ENCODE assay signal across 8 cellular contexts in the genomic region with DNA sequence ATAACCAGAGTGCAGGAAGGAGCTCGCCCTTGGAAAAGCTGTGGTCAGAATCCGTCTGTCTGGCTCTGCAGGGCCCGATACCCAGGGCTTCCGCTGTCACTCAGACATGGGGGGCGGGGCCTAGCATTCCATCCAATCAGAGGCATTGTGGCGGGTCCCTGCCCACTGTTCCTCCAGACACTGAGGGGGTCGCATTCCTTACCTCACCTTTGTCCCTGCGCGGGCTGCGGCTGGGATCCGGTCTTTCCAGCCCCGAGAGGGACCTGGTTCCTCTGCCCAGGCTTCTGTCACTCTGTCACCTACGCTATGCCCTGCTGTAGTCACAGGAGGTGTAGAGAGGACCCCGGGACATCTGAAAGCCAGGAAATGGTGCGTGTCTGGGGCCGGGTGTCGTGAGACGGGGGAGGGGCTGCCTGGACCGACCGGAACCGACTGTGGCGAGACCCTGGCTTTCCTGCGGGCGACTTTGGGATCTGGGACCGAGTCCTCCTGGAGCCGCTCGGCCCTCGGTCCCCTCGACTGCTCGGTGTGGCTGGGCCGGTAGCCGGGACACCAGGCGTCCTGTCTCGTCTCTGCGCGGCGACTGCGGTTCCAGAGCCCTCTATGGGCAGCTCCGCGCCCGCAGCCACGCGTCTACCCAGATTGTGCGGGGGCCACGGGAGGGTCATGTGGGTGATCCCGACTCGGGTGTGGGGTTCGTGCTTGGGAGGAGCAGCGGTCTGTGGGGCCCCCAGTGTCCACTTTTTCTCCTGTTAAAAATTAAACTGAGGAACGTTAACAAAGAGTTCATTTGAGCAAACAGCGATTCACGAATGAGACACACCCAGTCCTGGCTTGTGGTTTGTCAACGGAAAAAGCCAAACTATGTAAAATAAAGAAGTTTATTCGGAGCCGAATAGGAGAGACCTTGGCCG. TPM values are rescaled to one million over a fixed set of nuclear protein-coding genes. Genes with fewer than 3 reads are reported as not detected.
DNase-seq lines count a peak whose midpoint lies in the region; ATAC-seq and TF ChIP-seq lines count a peak whose summit lies in the region.

A gene (plus strand): TSS at position 165 of the 914 bp plus-strand sequence. CDS start 142 bp downstream, at position 307.

- peaks cover 24% of the 10 kb centered on the region for H3K4me1 ChIP-seq in DND-41 (ENCODE audit: insufficient read depth, low read length)
- H3K4me1 ChIP-seq in SJSA1 (replicated peaks) = no peaks in the 10 kb centered on the region
- H3K4me1 ChIP-seq in neutrophil (ENCODE audit: control insufficient read depth in 1 of 2, insufficient read depth in 1 of 2, low read depth in 1 of 2, low read length in 1 of 2) = peaks cover 16% of the 10 kb centered on the region in 2 experiments
- H3K4me1 ChIP-seq in stomach smooth muscle (ENCODE audit: control insufficient read depth, insufficient read depth, low read length) = peaks cover 15% of the 10 kb centered on the region

- H3K9me3 ChIP-seq in DND-41 (ENCODE audit: insufficient read depth, low read length, severe bottlenecking) (no peaks in the 10 kb centered on the region), SJSA1 (replicated peaks) (peaks cover 3% of the 10 kb centered on the region; the same call in 1 of the 2 replicates), neutrophil (no peaks in the 10 kb centered on the region), stomach smooth muscle (ENCODE audit: control insufficient read depth in 2 of 2, low read length in 2 of 2) (no peaks in the 10 kb centered on the region)

- peak within 1 kb of the TSS; percentile 62 for H3K27ac ChIP-seq in DND-41 (ENCODE audit: low read length)
- H3K27ac ChIP-seq in SJSA1 = peak within 1 kb of the TSS; percentile 46
- peak within 1 kb of the TSS; percentile 41 for H3K27ac ChIP-seq in neutrophil
- H3K27ac ChIP-seq in stomach smooth muscle (ENCODE audit: low read length) = peak within 1 kb of the TSS; percentile 66

- peak within 1 kb of the TSS; percentile 48 to 81 for H3K4me3 ChIP-seq in DND-41 (ENCODE audit: low read depth in 1 of 2, low read length in 2 of 2)
- peak within 1 kb of the TSS; percentile 51 for H3K4me3 ChIP-seq in SJSA1
- peak within 1 kb of the TSS; percentile 51 to 62 for H3K4me3 ChIP-seq in neutrophil (ENCODE audit: low read depth in 1 of 2, low read length in 1 of 2)
- H3K4me3 ChIP-seq in stomach smooth muscle (ENCODE audit: low read length in 2 of 2) = peak within 1 kb of the TSS; percentile 92 to 96

- H4K20me1 ChIP-seq in DND-41 (ENCODE audit: insufficient read depth, low read length) = no peaks in the 10 kb centered on the region

- peak; percentile 35 for TF ChIP-seq CTCF in DND-41 (IDR thresholded peaks at IDR 0.05; ENCODE audit: borderline replicate concordance, extremely low read depth, low read length, poor library complexity, severe bottlenecking)
- no peak for TF ChIP-seq CTCF in neutrophil (IDR thresholded peaks at IDR 0.05)

- in situ Hi-C loops in ACHN (cut with HindIII; ENCODE audit: low pct_ligation_motif_present, low pct_unique_long_range_greater_than_20kb, low sequenced_read_pairs) = no loop called here

- peak; percentile 95 for ATAC-seq in DND-41 (ENCODE audit: insufficient read depth, low read depth)

- H3K4me2 ChIP-seq in DND-41 (ENCODE audit: insufficient read depth, low read length) = peak within 1 kb of the TSS; percentile 89

- DNase-seq in DND-41 (peak; percentile 86), HK-2 (ENCODE audit: unreplicated experiment) (peak; percentile 92), SJSA1 (ENCODE audit: low read depth in 1 of 2, low spot score in 2 of 2) (peak; percentile 62 to 64), glomerular visceral epithelial cell (ENCODE audit: extremely low spot score) (peak; percentile 87), ACHN (no peak)
- DNase-seq in activated naive CD4-positive, alpha-beta T cell treated with anti-CD3 and anti-CD28 coated beads, Interleukin-2, amount 50 U/mL, for 16 hours = peak; percentile 64

- H2AFZ ChIP-seq in DND-41 (ENCODE audit: low read depth, low read length) = peak within 1 kb of the TSS; percentile 91

- H3K27me3 ChIP-seq in DND-41 (ENCODE audit: insufficient read depth, low read length, poor library complexity) = no peaks in the 10 kb centered on the region
- no peaks in the 10 kb centered on the region for H3K27me3 ChIP-seq in SJSA1 (replicated peaks)
- H3K27me3 ChIP-seq in neutrophil = no peaks in the 10 kb centered on the region
- H3K27me3 ChIP-seq in stomach smooth muscle (ENCODE audit: control insufficient read depth in 1 of 2, insufficient read depth in 2 of 2, low read length in 2 of 2) = no peaks in the 10 kb centered on the region

- peaks cover 2% of the 10 kb centered on the region; the same call in 1 of the 2 replicates for H3K79me2 ChIP-seq in DND-41 (ENCODE audit: insufficient read depth, low read length)

- H3K9ac ChIP-seq in DND-41 (ENCODE audit: low read depth, low read length) (peak within 1 kb of the TSS; percentile 71), stomach smooth muscle (ENCODE audit: low read length in 2 of 2) (peak within 1 kb of the TSS; percentile 78 to 80)

- H3K36me3 ChIP-seq in DND-41 (ENCODE audit: insufficient read depth, low read length) (no peaks in the 10 kb centered on the region), SJSA1 (no peaks in the 10 kb centered on the region), neutrophil (no peaks in the 10 kb centered on the region), stomach smooth muscle (ENCODE audit: control insufficient read depth in 2 of 2, insufficient read depth in 2 of 2, low read length in 2 of 2) (no peaks in the 10 kb centered on the region)

RNA-seq across cellular contexts. Expression of the gene that starts here (rescaled TPM):
- 2.6 and 3.4 TPM in 2 replicates for total RNA-seq in SJSA1 (2014; rRNA removed; shearing (Covaris generic))
